Comparison of ENCODE assay signal across 9 cellular contexts in the genomic region with DNA sequence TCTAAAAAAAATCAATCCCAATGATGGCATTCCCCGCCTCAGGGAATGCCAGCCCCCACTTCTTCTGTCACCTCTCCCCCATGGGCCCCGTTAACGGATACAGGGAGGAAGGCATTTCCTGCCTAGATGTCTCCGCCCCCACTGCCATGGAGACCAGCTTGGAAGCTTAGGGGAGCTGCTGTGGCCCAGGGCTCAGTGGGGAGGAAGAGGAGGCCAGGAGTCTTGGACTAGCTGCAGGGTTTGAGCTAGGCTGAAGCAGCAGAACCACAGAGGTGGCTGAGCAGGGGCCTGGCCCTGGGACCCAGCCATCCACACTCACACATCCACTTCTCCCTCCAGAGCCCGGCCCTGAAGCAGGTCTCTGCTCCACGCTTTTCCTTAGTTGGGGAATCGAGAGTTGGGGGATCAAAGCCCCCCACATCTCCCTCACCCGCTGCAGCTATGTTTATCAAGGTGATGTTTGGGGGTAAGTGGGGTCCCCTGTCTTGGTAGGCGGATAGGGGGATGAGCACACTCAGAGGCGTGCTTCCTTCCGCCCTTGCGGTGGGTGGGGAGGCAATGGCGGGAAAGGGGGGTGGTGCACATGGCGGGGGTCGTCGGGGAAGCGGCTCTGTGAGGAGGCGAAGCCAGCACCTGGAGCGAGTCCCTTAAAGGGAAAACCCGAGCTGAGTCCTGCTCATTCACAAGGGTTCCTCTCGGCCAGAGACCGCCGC. TPM values are rescaled to one million over a fixed set of nuclear protein-coding genes. Genes with fewer than 3 reads are reported as not detected.
DNase-seq lines count a peak whose midpoint lies in the region; ATAC-seq, FAIRE-seq and TF ChIP-seq lines count a peak whose summit lies in the region.
"Had no signal": no experiment of that assay in that cellular context is flagged by ENCODE, and none has a peak within 500 bp of the region (broad histone marks: within the 10 kb centered on the region; RNA-seq: fewer than 3 reads in every experiment).

A gene with protein sequence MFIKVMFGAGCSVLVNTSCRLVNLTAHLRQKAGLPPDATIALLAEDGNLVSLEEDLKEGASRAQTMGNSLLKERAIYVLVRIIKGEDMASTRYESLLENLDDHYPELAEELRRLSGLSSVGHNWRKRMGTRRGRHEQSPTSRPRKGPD (plus strand): TSS at position 125 of the 713 bp plus-strand sequence. CDS start 317 bp downstream, at position 442.

- H3K4me2 ChIP-seq in mesendoderm (ENCODE audit: low read length), result peak within 1 kb of the TSS; percentile 37

- H3K79me1 ChIP-seq in mesendoderm (ENCODE audit: low read length), result peaks cover 4% of the 10 kb centered on the region

- POLR2A ChIA-PET in HEK293 (lab: Yijun Ruan, JAX), result interaction anchor here (0.6 kb wide), 1 partner anchor 254 kb away, joined by 4 read pairs; no protein-coding TSS in a partner anchor

- no peak within 1 kb of the TSS for H2AK5ac ChIP-seq in mesendoderm (ENCODE audit: low read length)

- peak; percentile 68 for DNase-seq in AG20443 (ENCODE audit: low spot score)
- peak; percentile 83 for DNase-seq in mesendoderm
- no peak for DNase-seq in brain microvascular endothelial cell
- no peak for DNase-seq in GM19239 (ENCODE audit: insufficient read length, low spot score)

- no peak for FAIRE-seq in GM19239 (lab: Jason Lieb, UNC)

- H3K56ac ChIP-seq in mesendoderm (ENCODE audit: low read length), result peak within 1 kb of the TSS; percentile 75

- no peak within 1 kb of the TSS for H4K8ac ChIP-seq in mesendoderm (ENCODE audit: low read depth, low read length)

- H4K5ac ChIP-seq in mesendoderm (ENCODE audit: low read length), result no peak within 1 kb of the TSS

- no peak within 1 kb of the TSS for H2BK5ac ChIP-seq in mesendoderm (ENCODE audit: low read length)

- H3K4ac ChIP-seq in mesendoderm (ENCODE audit: low read depth, low read length), result no peak within 1 kb of the TSS

- H3K4me1 ChIP-seq in HEK293 (ENCODE audit: control insufficient read depth, insufficient read depth, low read length) (no peaks in the 10 kb centered on the region), mesendoderm (ENCODE audit: control insufficient read depth, low read depth, low read length) (peaks cover 14% of the 10 kb centered on the region)

- CTCF ChIA-PET in HEK293 (lab: Yijun Ruan, JAX), result interaction anchor here (1.3 kb wide), 1 partner anchor 86 kb away, joined by 4 read pairs; no protein-coding TSS in a partner anchor

- no peak for TF ChIP-seq CTCF in HEK293 (tag by site-specific recombination; IDR thresholded peaks at IDR 0.05)
- TF ChIP-seq CTCF in brain microvascular endothelial cell (IDR thresholded peaks at IDR 0.05; ENCODE audit: low read depth, low read length, missing control alignments), result no peak

- H3K27me3 Mint-ChIP-seq in activated naive CD4-positive, alpha-beta T cell treated with anti-CD3 and anti-CD28 coated beads, Interleukin-2, amount 50 U/mL, for 24 hours, result no peaks in the 10 kb centered on the region

- no peak within 1 kb of the TSS for H3K23ac ChIP-seq in mesendoderm (ENCODE audit: low read length)

- peak within 1 kb of the TSS; percentile 17 for H3K27ac Mint-ChIP-seq in activated naive CD4-positive, alpha-beta T cell treated with anti-CD3 and anti-CD28 coated beads, Interleukin-2, amount 50 U/mL, for 24 hours

- H3K27ac ChIP-seq in HEK293 (ENCODE audit: extremely low read depth, low read depth, low read length), result no peak within 1 kb of the TSS
- H3K27ac ChIP-seq in mesendoderm (ENCODE audit: low read depth, low read length), result no peak within 1 kb of the TSS
- no peak within 1 kb of the TSS for H3K27ac ChIP-seq in brain microvascular endothelial cell

- peak within 1 kb of the TSS; percentile 78 for H3K4me3 Mint-ChIP-seq in activated naive CD4-positive, alpha-beta T cell treated with anti-CD3 and anti-CD28 coated beads, Interleukin-2, amount 50 U/mL, for 24 hours

- H3K9ac ChIP-seq in mesendoderm (ENCODE audit: low read length), result peak within 1 kb of the TSS; percentile 47

- in situ Hi-C loops in brain microvascular endothelial cell (cut with HindIII; ENCODE audit: low pct_ligation_motif_present, low sequenced_read_pairs), result no loop called here

- H3K36me3 ChIP-seq in HEK293 (ENCODE audit: control insufficient read depth in 2 of 2, insufficient read depth in 1 of 2, low read length in 2 of 2) (peaks cover 0 to 24% of the 10 kb centered on the region in 2 experiments; a peak in 1 of 3 replicates), mesendoderm (ENCODE audit: control insufficient read depth, insufficient read depth, low read length) (no peaks in the 10 kb centered on the region), brain microvascular endothelial cell (replicated peaks) (no peaks in the 10 kb centered on the region)

- H3K36me3 Mint-ChIP-seq in activated naive CD4-positive, alpha-beta T cell treated with anti-CD3 and anti-CD28 coated beads, Interleukin-2, amount 50 U/mL, for 24 hours, result no peaks in the 10 kb centered on the region

- H3K27me3 ChIP-seq in mesendoderm (ENCODE audit: insufficient read depth, low read length, poor library complexity) (no peaks in the 10 kb centered on the region), brain microvascular endothelial cell (replicated peaks) (no peaks in the 10 kb centered on the region)

- H3K9me3 Mint-ChIP-seq in activated naive CD4-positive, alpha-beta T cell treated with anti-CD3 and anti-CD28 coated beads, Interleukin-2, amount 50 U/mL, for 24 hours, result no peaks in the 10 kb centered on the region

- no peaks in the 10 kb centered on the region for H3K9me3 ChIP-seq in HEK293 (ENCODE audit: control insufficient read depth, insufficient read depth, low read depth, low read length)

- H3K4me1 Mint-ChIP-seq in activated naive CD4-positive, alpha-beta T cell treated with anti-CD3 and anti-CD28 coated beads, Interleukin-2, amount 50 U/mL, for 24 hours, result peaks cover 42% of the 10 kb centered on the region

- ATAC-seq in HG03097 (IDR thresholded peaks at IDR 0.05; ENCODE audit: low FRiP score, unreplicated experiment) (no peak), HG02798 (IDR thresholded peaks at IDR 0.05; ENCODE audit: poor library complexity, unreplicated experiment) (no peak)

- H2BK120ac ChIP-seq in mesendoderm (ENCODE audit: low read depth, low read length), result no peak within 1 kb of the TSS

- H2BK15ac ChIP-seq in mesendoderm (replicated peaks; ENCODE audit: low read depth), result no peak within 1 kb of the TSS

- H3K4me3 ChIP-seq in HEK293 (ENCODE audit: low read depth, low read length) (no peak within 1 kb of the TSS), mesendoderm (ENCODE audit: low read length) (no peak within 1 kb of the TSS), brain microvascular endothelial cell (ENCODE audit: low read depth, low read length) (no peak within 1 kb of the TSS)
- H3K4me3 ChIP-seq: lung had no signal

- H3K18ac ChIP-seq in mesendoderm (ENCODE audit: low read length), result peak within 1 kb of the TSS; percentile 6

- H3K79me2 ChIP-seq in mesendoderm (ENCODE audit: control insufficient read depth, insufficient read depth, low read length), result no peaks in the 10 kb centered on the region

- WGBS in mesendoderm (ENCODE audit: extremely low coverage, insufficient coverage, low lambda C conversion rate), result no CpG with 5 or more reads among the region's 23 CpGs

TF ChIP-seq in HEK293, 187 proteins besides CTCF, POLR2A, EP300 and RAD21 (continues in another document):
- TF ChIP-seq FEZF1 (tag by site-specific recombination; IDR thresholded peaks at IDR 0.05), result 0 out of 2 replicates have a peak, but pooled peaks have one; percentile 23
- peak; percentile 37; the same call in 1 of the 2 replicates for TF ChIP-seq ZBTB48 (tag by site-specific recombination; IDR thresholded peaks at IDR 0.05)
- TF ChIP-seq ZBTB17 (tag by site-specific recombination; IDR thresholded peaks at IDR 0.05), result 0 out of 2 replicates have a peak, but pooled peaks have one; percentile 22
- TF ChIP-seq GLIS1 (tag by site-specific recombination; IDR thresholded peaks at IDR 0.05), result 0 out of 2 replicates have a peak, but pooled peaks have one; percentile 9
- TF ChIP-seq ZNF398 (tag by site-specific recombination; IDR thresholded peaks at IDR 0.05), result peak; percentile 11; the same call in 1 of the 2 replicates
- no peak for TF ChIP-seq ZNF214 (tag by site-specific recombination; IDR thresholded peaks at IDR 0.05; ENCODE audit: borderline replicate concordance)

RNA-seq across cellular contexts. Expression of the gene that starts here (rescaled TPM):
- polyA plus RNA-seq in mesendoderm (2013, experiment 1 of 2), result 1.6 TPM
- 1.7 TPM for polyA plus RNA-seq in mesendoderm (2013, experiment 2 of 2)

Comparison
In these comparisons a context has a peak if more than half of its experiments do, and no peak if none do; other contexts are left out.
1. DNase-seq: peak in AG20443 (single experiment) and mesendoderm (single experiment); none in brain microvascular endothelial cell (single experiment) and GM19239 (single experiment).